ENCODE assay signal across 26 cellular contexts in genomic region chr9:121685146-121685794, GRCh38. TPM values are rescaled to one million over a fixed set of nuclear protein-coding genes. Genes with fewer than 3 reads are reported as not detected.
"Had no signal": no experiment of that assay in that cellular context is flagged by ENCODE, and none has a peak within 500 bp of the region (broad histone marks: within the 10 kb centered on the region; RNA-seq: fewer than 3 reads in every experiment).

No MANE protein-coding gene starts in this region.

- H3K36me3 Mint-ChIP-seq: activated CD4-positive, alpha-beta memory T cell treated with anti-CD3 and anti-CD28 coated beads for 36 hours; activated naive CD4-positive, alpha-beta T cell treated with anti-CD3 and anti-CD28 coated beads, Interleukin-2, amount 10 ng/mL, durations not matched to agents 7 days and 5 days; activated naive CD4-positive, alpha-beta T cell treated with anti-CD3 and anti-CD28 coated beads, Interleukin-2, amount 50 U/mL, for 72 hours; activated naive CD8-positive, alpha-beta T cell treated with anti-CD3 and anti-CD28 coated beads, Interleukin-2, amount 10 ng/mL, durations not matched to agents 7 days and 5 days; brain had no signal

- H3K4me3 Mint-ChIP-seq: activated CD4-positive, alpha-beta memory T cell treated with anti-CD3 and anti-CD28 coated beads for 36 hours; activated CD4-positive, alpha-beta T cell treated with anti-CD3 and anti-CD28 coated beads for 36 hours; activated CD4-positive, alpha-beta T cell treated with anti-CD3 and anti-CD28 coated beads, Interleukin-2, amount 10 ng/mL, durations not matched to agents 24 days and 14 days; activated naive CD4-positive, alpha-beta T cell treated with anti-CD3 and anti-CD28 coated beads, Interleukin-2, amount 10 ng/mL, durations not matched to agents 7 days and 5 days; activated naive CD8-positive, alpha-beta T cell treated with anti-CD3 and anti-CD28 coated beads, Interleukin-2, amount 10 ng/mL, durations not matched to agents 7 days and 5 days; activated T-cell treated with anti-CD3 and anti-CD28 coated beads, Interleukin-2, amount 50 U/mL, for 24 hours; activated T-cell treated with anti-CD3 and anti-CD28 coated beads, Interleukin-2, amount 50 U/mL, for 72 hours; brain; effector memory CD8-positive, alpha-beta T cell had no signal

- H3K27me3 ChIP-seq: ascending aorta, breast epithelium, esophagus squamous epithelium, gastroesophageal sphincter had no signal

- H3K36me3 ChIP-seq: breast epithelium had no signal

- ATAC-seq: activated T-cell treated with anti-CD3 and anti-CD28 coated beads, Interleukin-2, amount 50 U/mL, for 72 hours; effector memory CD8-positive, alpha-beta T cell; gastroesophageal sphincter had no signal

- H3K27ac ChIP-seq: ascending aorta, breast epithelium, epithelial cell of prostate, esophagus squamous epithelium, gastroesophageal sphincter had no signal

- DNase-seq: activated CD4-positive, alpha-beta memory T cell treated with anti-CD3 and anti-CD28 coated beads for 36 hours; activated CD4-positive, alpha-beta T cell treated with anti-CD3 and anti-CD28 coated beads for 36 hours; activated CD4-positive, alpha-beta T cell treated with anti-CD3 and anti-CD28 coated beads, Interleukin-2, amount 10 ng/mL, durations not matched to agents 24 days and 14 days; activated CD4-positive, CD25-positive, alpha-beta regulatory T cell; activated CD4-positive, CD25-positive, alpha-beta regulatory T cell treated with anti-CD3 and anti-CD28 coated beads, Interleukin-2, amount 50 U/mL, for 72 hours; activated CD8-positive, alpha-beta memory T cell treated with anti-CD3 and anti-CD28 coated beads, Interleukin-2, amount 50 U/mL, for 48 hours; activated gamma-delta T cell; activated naive CD4-positive, alpha-beta T cell; activated naive CD4-positive, alpha-beta T cell treated with anti-CD3 and anti-CD28 coated beads, Interleukin-2, amount 10 ng/mL, durations not matched to agents 7 days and 5 days; activated naive CD8-positive, alpha-beta T cell treated with anti-CD3 and anti-CD28 coated beads, Interleukin-2, amount 10 ng/mL, durations not matched to agents 7 days and 5 days; activated T-cell treated with anti-CD3 and anti-CD28 coated beads for 4 hours; activated T-cell treated with anti-CD3 and anti-CD28 coated beads, Interleukin-2, amount 50 U/mL, for 24 hours; activated T-cell treated with anti-CD3 and anti-CD28 coated beads, Interleukin-2, amount 50 U/mL, for 72 hours; cortex of kidney; dermis blood vessel endothelial cell; effector CD4-positive, alpha-beta T cell; effector memory CD8-positive, alpha-beta T cell; esophagus squamous epithelium; foreskin melanocyte; T-helper 2 cell had no signal

- H3K9me3 Mint-ChIP-seq: activated CD4-positive, alpha-beta memory T cell treated with anti-CD3 and anti-CD28 coated beads for 36 hours; activated CD4-positive, alpha-beta T cell treated with anti-CD3 and anti-CD28 coated beads, Interleukin-2, amount 10 ng/mL, durations not matched to agents 24 days and 14 days; activated naive CD4-positive, alpha-beta T cell treated with anti-CD3 and anti-CD28 coated beads, Interleukin-2, amount 10 ng/mL, durations not matched to agents 7 days and 5 days; activated naive CD4-positive, alpha-beta T cell treated with anti-CD3 and anti-CD28 coated beads, Interleukin-2, amount 50 U/mL, for 72 hours; activated naive CD8-positive, alpha-beta T cell treated with anti-CD3 and anti-CD28 coated beads, Interleukin-2, amount 10 ng/mL, durations not matched to agents 7 days and 5 days; activated T-cell treated with anti-CD3 and anti-CD28 coated beads, Interleukin-2, amount 50 U/mL, for 24 hours; activated T-cell treated with anti-CD3 and anti-CD28 coated beads, Interleukin-2, amount 50 U/mL, for 72 hours; effector memory CD8-positive, alpha-beta T cell had no signal

- H3K27me3 Mint-ChIP-seq: brain had no signal

- H3K4me1 ChIP-seq: ascending aorta, breast epithelium had no signal

- H3K9me3 ChIP-seq: ascending aorta, breast epithelium, esophagus squamous epithelium, gastroesophageal sphincter had no signal

- H3K4me3 ChIP-seq: ascending aorta, breast epithelium, esophagus squamous epithelium, gastroesophageal sphincter had no signal

- H3K27ac Mint-ChIP-seq: activated CD4-positive, alpha-beta memory T cell treated with anti-CD3 and anti-CD28 coated beads for 36 hours; activated CD4-positive, alpha-beta T cell treated with anti-CD3 and anti-CD28 coated beads for 36 hours; activated CD4-positive, alpha-beta T cell treated with anti-CD3 and anti-CD28 coated beads, Interleukin-2, amount 10 ng/mL, durations not matched to agents 24 days and 14 days; activated naive CD4-positive, alpha-beta T cell treated with anti-CD3 and anti-CD28 coated beads, Interleukin-2, amount 10 ng/mL, durations not matched to agents 7 days and 5 days; activated naive CD4-positive, alpha-beta T cell treated with anti-CD3 and anti-CD28 coated beads, Interleukin-2, amount 50 U/mL, for 72 hours; activated naive CD8-positive, alpha-beta T cell treated with anti-CD3 and anti-CD28 coated beads, Interleukin-2, amount 10 ng/mL, durations not matched to agents 7 days and 5 days; activated T-cell treated with anti-CD3 and anti-CD28 coated beads, Interleukin-2, amount 50 U/mL, for 24 hours; activated T-cell treated with anti-CD3 and anti-CD28 coated beads, Interleukin-2, amount 50 U/mL, for 72 hours; effector memory CD8-positive, alpha-beta T cell had no signal

- H3K4me1 Mint-ChIP-seq: activated CD4-positive, alpha-beta T cell treated with anti-CD3 and anti-CD28 coated beads for 36 hours; activated CD4-positive, alpha-beta T cell treated with anti-CD3 and anti-CD28 coated beads, Interleukin-2, amount 10 ng/mL, durations not matched to agents 24 days and 14 days; activated naive CD4-positive, alpha-beta T cell treated with anti-CD3 and anti-CD28 coated beads, Interleukin-2, amount 10 ng/mL, durations not matched to agents 7 days and 5 days had no signal

RNA-seq across cellular contexts. Expression of gene DAB2IP, which starts 33.8 kb away (rescaled TPM):
- total RNA-seq: activated CD4-positive, alpha-beta memory T cell treated with anti-CD3 and anti-CD28 coated beads for 36 hours; activated CD4-positive, alpha-beta T cell treated with anti-CD3 and anti-CD28 coated beads, Interleukin-2, amount 10 ng/mL, durations not matched to agents 24 days and 14 days had no signal
